ENCODE assay signal across 16 cellular contexts in genomic region chr1:118660769-118661168, GRCh38.
"Had no signal": no experiment of that assay in that cellular context is flagged by ENCODE, and none has a peak within 500 bp of the region (broad histone marks: within the 10 kb centered on the region; RNA-seq: fewer than 3 reads in every experiment).

No MANE protein-coding gene starts in this region.

- DNase-seq: dorsolateral prefrontal cortex; effector CD4-positive, alpha-beta T cell; mesenchymal stem cell; naive thymus-derived CD4-positive, alpha-beta T cell; psoas muscle; right cardiac atrium; sigmoid colon; spleen; stimulated activated CD4-positive, alpha-beta T cell treated with anti-CD3 and anti-CD28 coated beads, Interleukin-4, amount 100 ng/mL, for 4 hours; stimulated activated naive CD8-positive, alpha-beta T cell treated with anti-CD3 and anti-CD28 coated beads, Interleukin-15, Interleukin-2, amounts not matched to agents 100 U/mL and 50 U/mL, for 24 hours; substantia nigra; transverse colon had no signal

- ATAC-seq: naive thymus-derived CD4-positive, alpha-beta T cell; psoas muscle; right cardiac atrium; stimulated activated memory B cell treated with anti-CD40 and anti-IgM and Interleukin-4, amounts not matched to agents 10 μg/mL and 1 μg/mL and 100 μg/mL, for 72 hours; stimulated activated naive CD8-positive, alpha-beta T cell treated with anti-CD3 and anti-CD28 coated beads, Interleukin-15, Interleukin-2, amounts not matched to agents 100 U/mL and 50 U/mL, for 24 hours had no signal

- H3K9me3 ChIP-seq: psoas muscle, sigmoid colon, thoracic aorta, vagina had no signal

- H2AFZ ChIP-seq: neural progenitor cell had no signal

- H3K4me2 ChIP-seq: neural progenitor cell had no signal

- H3K27ac ChIP-seq: dorsolateral prefrontal cortex, neural progenitor cell, psoas muscle, sigmoid colon, spleen, thoracic aorta, transverse colon, vagina had no signal

- H3K9ac ChIP-seq: neural progenitor cell had no signal

- H3K27me3 ChIP-seq: neural progenitor cell, sigmoid colon, spleen, transverse colon, vagina had no signal

- H3K36me3 ChIP-seq: sigmoid colon, spleen, thoracic aorta, transverse colon, vagina had no signal

- H3K4me1 ChIP-seq: neural progenitor cell, psoas muscle, sigmoid colon, spleen, transverse colon, vagina had no signal

- H3K4me3 ChIP-seq: dorsolateral prefrontal cortex, neural progenitor cell, psoas muscle, sigmoid colon, spleen, thoracic aorta, transverse colon, vagina had no signal
